In the genomic region with DNA sequence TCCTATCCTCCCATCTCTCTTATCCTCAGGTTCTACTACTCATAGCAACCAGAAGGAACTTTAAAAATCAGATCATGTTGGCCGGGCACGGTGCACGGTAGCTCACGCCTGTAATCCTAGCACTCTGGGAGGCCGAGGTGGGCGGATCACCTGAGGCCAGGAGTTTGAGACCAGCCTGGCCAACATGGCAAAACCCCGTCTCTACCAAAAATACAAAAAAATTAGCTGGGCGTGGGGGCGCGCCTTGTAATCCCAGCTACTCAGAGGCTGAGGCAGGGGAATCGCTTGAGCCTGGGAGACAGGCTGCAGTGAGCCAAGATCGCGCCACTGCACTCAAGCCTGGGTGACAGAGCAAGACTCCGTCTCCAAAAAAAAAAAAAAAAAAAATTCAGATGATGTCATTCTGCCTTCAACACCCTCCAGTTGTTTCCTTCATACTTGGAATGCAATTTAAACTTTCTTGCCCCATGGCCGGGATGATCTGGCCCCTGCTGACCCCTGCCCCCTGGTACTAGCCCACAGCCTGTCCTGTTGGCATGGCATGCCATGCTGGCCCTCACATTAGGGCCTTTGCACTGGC, we compare ENCODE assay signal across 1 cellular context.
A peak's percentile ranks its signal among the peaks of the same experiment; 100 is the strongest.
TF ChIP-seq lines count a peak whose summit lies in the region.

No MANE protein-coding gene starts in this region.

TF ChIP-seq in GM12878, 131 proteins besides CTCF, POLR2A, EP300 and RAD21:
- TF ChIP-seq, protein P1, sequence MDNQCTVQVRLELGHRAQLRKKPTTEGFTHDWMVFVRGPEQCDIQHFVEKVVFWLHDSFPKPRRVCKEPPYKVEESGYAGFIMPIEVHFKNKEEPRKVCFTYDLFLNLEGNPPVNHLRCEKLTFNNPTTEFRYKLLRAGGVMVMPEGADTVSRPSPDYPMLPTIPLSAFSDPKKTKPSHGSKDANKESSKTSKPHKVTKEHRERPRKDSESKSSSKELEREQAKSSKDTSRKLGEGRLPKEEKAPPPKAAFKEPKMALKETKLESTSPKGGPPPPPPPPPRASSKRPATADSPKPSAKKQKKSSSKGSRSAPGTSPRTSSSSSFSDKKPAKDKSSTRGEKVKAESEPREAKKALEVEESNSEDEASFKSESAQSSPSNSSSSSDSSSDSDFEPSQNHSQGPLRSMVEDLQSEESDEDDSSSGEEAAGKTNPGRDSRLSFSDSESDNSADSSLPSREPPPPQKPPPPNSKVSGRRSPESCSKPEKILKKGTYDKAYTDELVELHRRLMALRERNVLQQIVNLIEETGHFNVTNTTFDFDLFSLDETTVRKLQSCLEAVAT (IDR thresholded peaks at IDR 0.05), result 0 out of 2 replicates have a peak, but pooled peaks have one; percentile 16
- TF ChIP-seq ATF7 (IDR thresholded peaks at IDR 0.05; ENCODE audit: low read depth), result peak; percentile 71
